28 cellular contexts compared by ENCODE assay signal in the genomic region with DNA sequence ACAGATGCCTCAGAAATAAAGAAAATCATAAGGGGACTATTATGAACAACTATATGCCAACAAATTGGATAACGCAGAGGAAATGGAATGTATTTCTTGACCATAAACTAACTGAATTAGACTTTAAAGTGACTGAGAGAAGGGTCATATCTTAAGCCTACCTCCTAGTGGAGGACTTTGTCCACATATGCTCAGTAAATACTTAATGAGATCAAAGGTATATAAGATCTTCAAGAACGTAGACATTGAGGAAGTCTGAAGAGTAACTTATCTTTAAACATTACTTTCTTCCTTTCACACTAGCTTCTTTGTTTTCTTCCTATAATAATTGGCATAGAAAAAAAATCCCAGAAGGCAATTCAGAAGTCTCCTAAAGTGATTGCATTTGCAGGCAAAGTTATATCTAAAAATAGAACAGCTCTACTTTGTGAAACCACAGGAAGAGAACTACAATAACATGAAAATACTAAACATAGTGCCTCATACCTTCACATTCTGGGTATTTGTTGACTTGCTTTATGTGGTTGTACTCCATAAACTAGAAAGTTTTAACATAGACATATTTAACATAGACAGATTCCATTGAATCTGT.
DNase-seq lines count a peak whose midpoint lies in the region; ATAC-seq lines count a peak whose summit lies in the region.
"Had no signal": no experiment of that assay in that cellular context is flagged by ENCODE, and none has a peak within 500 bp of the region (broad histone marks: within the 10 kb centered on the region; RNA-seq: fewer than 3 reads in every experiment).

No MANE protein-coding gene starts in this region.

- H3K36me3 ChIP-seq in BLaER1 treated with 17β-estradiol and CSF1 and Interleukin-3, amounts not matched to agents 10 nM and 100 nM: no peaks in the 10 kb centered on the region
- H3K36me3 ChIP-seq in adipocyte (ENCODE audit: control insufficient read depth, insufficient read depth, low read length, severe bottlenecking) (no peaks in the 10 kb centered on the region), mesenchymal stem cell (ENCODE audit: control insufficient read depth in 1 of 2, insufficient read depth in 2 of 2, low read depth in 1 of 2, low read length in 2 of 2) (no peaks in the 10 kb centered on the region)
- H3K36me3 ChIP-seq: breast epithelium, esophagus squamous epithelium, gastrocnemius medialis had no signal

- H2BK12ac ChIP-seq in mesenchymal stem cell (ENCODE audit: low read length in 2 of 2): no peak overlapping the region

- H3K14ac ChIP-seq in mesenchymal stem cell (ENCODE audit: low read length in 2 of 2): no peak overlapping the region

- H3K9me3 ChIP-seq in BLaER1 treated with 17β-estradiol and CSF1 and Interleukin-3, amounts not matched to agents 10 nM and 100 nM (replicated peaks in 1 of 11): peaks cover 0 to 16% (median 0%) of the 10 kb centered on the region in 11 experiments; a peak in 4 of 22 replicates
- H3K9me3 ChIP-seq in adipocyte (ENCODE audit: control insufficient read depth, low read length): no peaks in the 10 kb centered on the region
- H3K9me3 ChIP-seq in mesenchymal stem cell (ENCODE audit: control insufficient read depth, low read length): no peaks in the 10 kb centered on the region
- H3K9me3 ChIP-seq: breast epithelium, esophagus squamous epithelium, gastrocnemius medialis, testis had no signal

- H2AFZ ChIP-seq in mesenchymal stem cell (ENCODE audit: low read depth, low read length): no peak overlapping the region
- H2AFZ ChIP-seq: GM23338, parathyroid adenoma had no signal

- WGBS in mesenchymal stem cell: no CpG with 5 or more reads among the region's 2 CpGs

- DNase-seq in LHCN-M2 (ENCODE audit: low read depth) (peak; percentile 26), adipocyte (ENCODE audit: low read depth) (peak; percentile 35), mesenchymal stem cell (peak; percentile 16), NCI-H1694 (lab: John Stamatoyannopoulos, UW) (no peak), NCI-H187 treated with DMSO at 0.1 percent for 48 hours (lab: John Stamatoyannopoulos, UW) (no peak)
- DNase-seq in stimulated activated naive CD8-positive, alpha-beta T cell treated with anti-CD3 and anti-CD28 coated beads, Interleukin-15, Interleukin-2, amounts not matched to agents 100 U/mL and 50 U/mL, for 24 hours: no peak
- DNase-seq: activated CD8-positive, alpha-beta T cell treated with anti-CD3 and anti-CD28 coated beads, Interleukin-2, amount 10 ng/mL, durations not matched to agents 7 days and 5 days; activated naive CD4-positive, alpha-beta T cell treated with anti-CD3 and anti-CD28 coated beads, Interleukin-2, amount 50 U/mL, for 16 hours; AML-193; amniotic stem cell; CD4-positive, alpha-beta memory T cell; esophagus squamous epithelium; gastrocnemius medialis; NCI-H1048; NCI-H2171 treated with DMSO at 0.1 percent for 48 hours; NCI-H524; retina; SHP77 treated with DMSO at 0.1 percent for 48 hours; stimulated activated CD4-positive, alpha-beta T cell treated with anti-CD3 and anti-CD28 coated beads, Interleukin-1b, Interleukin-23, amount 100 ng/mL, for 48 hours; testis had no signal

- no peak overlapping the region for H2BK120ac ChIP-seq in mesenchymal stem cell (ENCODE audit: low read depth, low read length)

- H2BK15ac ChIP-seq in mesenchymal stem cell (ENCODE audit: low read depth, poor library complexity, severe bottlenecking): no peak overlapping the region

- H3K4ac ChIP-seq in mesenchymal stem cell (ENCODE audit: low read depth in 1 of 2, low read length in 2 of 2): no peak overlapping the region

- no peak overlapping the region for H3K18ac ChIP-seq in mesenchymal stem cell (ENCODE audit: low read depth in 1 of 2, low read length in 2 of 2)

- no peak overlapping the region for H3K9ac ChIP-seq in BLaER1 treated with 17β-estradiol and CSF1 and Interleukin-3, amounts not matched to agents 10 nM and 100 nM
- H3K9ac ChIP-seq in adipocyte (ENCODE audit: low read length): no peak overlapping the region
- H3K9ac ChIP-seq in mesenchymal stem cell (ENCODE audit: low read length): no peak overlapping the region
- H3K9ac ChIP-seq: parathyroid adenoma had no signal

- H3K23ac ChIP-seq in mesenchymal stem cell (ENCODE audit: low read length in 2 of 2): no peak overlapping the region

- no peaks in the 10 kb centered on the region for H3K79me1 ChIP-seq in mesenchymal stem cell (replicated peaks; ENCODE audit: low read length, poor library complexity, severe bottlenecking)

- H2BK5ac ChIP-seq in mesenchymal stem cell (ENCODE audit: low read depth, low read length, poor library complexity, severe bottlenecking): no peak overlapping the region

- H4K91ac ChIP-seq in mesenchymal stem cell (ENCODE audit: low read length): no peak overlapping the region

- no peaks in the 10 kb centered on the region for H3K27me3 ChIP-seq in BLaER1 treated with 17β-estradiol and CSF1 and Interleukin-3, amounts not matched to agents 10 nM and 100 nM
- H3K27me3 ChIP-seq in adipocyte (replicated peaks; ENCODE audit: control insufficient read depth, insufficient read depth, low read length): no peaks in the 10 kb centered on the region
- H3K27me3 ChIP-seq in mesenchymal stem cell (ENCODE audit: control insufficient read depth in 1 of 2, insufficient read depth in 1 of 2, low read length in 2 of 2): no peaks in the 10 kb centered on the region
- H3K27me3 ChIP-seq: breast epithelium, esophagus squamous epithelium, gastrocnemius medialis, testis had no signal

- no peaks in the 10 kb centered on the region for H4K20me1 ChIP-seq in BLaER1 treated with 17β-estradiol and CSF1 and Interleukin-3, amounts not matched to agents 10 nM and 100 nM

- no peak overlapping the region; a peak in 1 of 20 replicates for H3K4me3 ChIP-seq in BLaER1 treated with 17β-estradiol and CSF1 and Interleukin-3, amounts not matched to agents 10 nM and 100 nM
- H3K4me3 ChIP-seq in adipocyte (ENCODE audit: low read length): no peak overlapping the region
- no peak overlapping the region for H3K4me3 ChIP-seq in mesenchymal stem cell (ENCODE audit: insufficient read depth in 1 of 2, low read depth in 1 of 2, low read length in 2 of 2)
- H3K4me3 ChIP-seq: breast epithelium, esophagus squamous epithelium, gastrocnemius medialis, GM23338, K562, smooth muscle cell, testis had no signal

- H3K4me1 ChIP-seq in BLaER1 treated with 17β-estradiol and CSF1 and Interleukin-3, amounts not matched to agents 10 nM and 100 nM: peaks cover 25 to 39% (median 26%) of the 10 kb centered on the region in 10 experiments
- H3K4me1 ChIP-seq in adipocyte (ENCODE audit: control insufficient read depth, insufficient read depth, low read length): peaks cover 4% of the 10 kb centered on the region
- no peaks in the 10 kb centered on the region for H3K4me1 ChIP-seq in mesenchymal stem cell (ENCODE audit: control insufficient read depth, insufficient read depth, low read depth, low read length)
- H3K4me1 ChIP-seq: breast epithelium, esophagus squamous epithelium, parathyroid adenoma, testis had no signal

- no peak overlapping the region for H2AK5ac ChIP-seq in mesenchymal stem cell (ENCODE audit: low read length, severe bottlenecking)

- no peak overlapping the region for H4K8ac ChIP-seq in mesenchymal stem cell (ENCODE audit: low read length)

- peak overlapping the region; percentile 25 to 74 (median 54); a peak in 21 of 22 replicates for H3K4me2 ChIP-seq in BLaER1 treated with 17β-estradiol and CSF1 and Interleukin-3, amounts not matched to agents 10 nM and 100 nM
- H3K4me2 ChIP-seq in mesenchymal stem cell (ENCODE audit: low read length, poor library complexity, severe bottlenecking): no peak overlapping the region
- H3K4me2 ChIP-seq: GM23338, smooth muscle cell had no signal

- peak overlapping the region in 3 of 11 experiments; percentile 8 to 41 (median 32); a peak in 4 of 22 replicates for H3K27ac ChIP-seq in BLaER1 treated with 17β-estradiol and CSF1 and Interleukin-3, amounts not matched to agents 10 nM and 100 nM
- H3K27ac ChIP-seq in mesenchymal stem cell (ENCODE audit: low read length, poor library complexity, severe bottlenecking): no peak overlapping the region
- H3K27ac ChIP-seq: breast epithelium, esophagus squamous epithelium, gastrocnemius medialis, parathyroid adenoma, testis had no signal

- no peak for ATAC-seq in stimulated activated naive CD8-positive, alpha-beta T cell treated with anti-CD3 and anti-CD28 coated beads, Interleukin-15, Interleukin-2, amounts not matched to agents 100 U/mL and 50 U/mL, for 24 hours
- no peak for ATAC-seq in HG02884 (IDR thresholded peaks at IDR 0.05; ENCODE audit: unreplicated experiment)
- ATAC-seq: activated CD8-positive, alpha-beta T cell treated with anti-CD3 and anti-CD28 coated beads, Interleukin-2, amount 10 ng/mL, durations not matched to agents 7 days and 5 days; gastrocnemius medialis; GM23338; K562; Panc1 had no signal

Comparison
In these comparisons a context has a peak if more than half of its experiments do, and no peak if none do; other contexts are left out.
1. DNase-seq: peak in LHCN-M2 (single experiment), adipocyte (single experiment) and mesenchymal stem cell (single experiment); none in NCI-H1694 (single experiment), stimulated activated naive CD8-positive, alpha-beta T cell treated with anti-CD3 and anti-CD28 coated beads, Interleukin-15, Interleukin-2, amounts not matched to agents 100 U/mL and 50 U/mL, for 24 hours (single experiment) and NCI-H187 treated with DMSO at 0.1 percent for 48 hours (single experiment).